9 cellular contexts compared by ENCODE assay signal in genomic region chr13:79973533-79973963, GRCh38.
DNase-seq lines count a peak whose midpoint lies in the region; ATAC-seq and TF ChIP-seq lines count a peak whose summit lies in the region.
"Had no signal": no experiment of that assay in that cellular context is flagged by ENCODE, and none has a peak within 500 bp of the region (broad histone marks: within the 10 kb centered on the region; RNA-seq: fewer than 3 reads in every experiment).

No MANE protein-coding gene starts in this region.

- no peak overlapping the region for H3K27ac Mint-ChIP-seq in activated CD8-positive, alpha-beta T cell treated with anti-CD3 and anti-CD28 coated beads for 36 hours
- no peak overlapping the region for H3K27ac Mint-ChIP-seq in activated CD8-positive, alpha-beta T cell treated with anti-CD3 and anti-CD28 coated beads, Interleukin-2, amount 10 ng/mL, durations not matched to agents 7 days and 5 days
- H3K27ac Mint-ChIP-seq: activated naive CD8-positive, alpha-beta T cell treated with anti-CD3 and anti-CD28 coated beads, Interleukin-2, amount 10 ng/mL, durations not matched to agents 7 days and 5 days had no signal

- H3K27me3 Mint-ChIP-seq in activated CD8-positive, alpha-beta T cell treated with anti-CD3 and anti-CD28 coated beads for 36 hours = peaks cover 1% of the 10 kb centered on the region
- H3K27me3 Mint-ChIP-seq in activated CD8-positive, alpha-beta T cell treated with anti-CD3 and anti-CD28 coated beads, Interleukin-2, amount 10 ng/mL, durations not matched to agents 7 days and 5 days (ENCODE audit: low read depth) = no peaks in the 10 kb centered on the region
- H3K27me3 Mint-ChIP-seq: activated naive CD8-positive, alpha-beta T cell treated with anti-CD3 and anti-CD28 coated beads, Interleukin-2, amount 10 ng/mL, durations not matched to agents 7 days and 5 days had no signal

- no peaks in the 10 kb centered on the region for H3K36me3 Mint-ChIP-seq in activated CD8-positive, alpha-beta T cell treated with anti-CD3 and anti-CD28 coated beads for 36 hours (ENCODE audit: low read depth)
- H3K36me3 Mint-ChIP-seq in activated CD8-positive, alpha-beta T cell treated with anti-CD3 and anti-CD28 coated beads, Interleukin-2, amount 10 ng/mL, durations not matched to agents 7 days and 5 days (ENCODE audit: low read depth) = no peaks in the 10 kb centered on the region
- H3K36me3 Mint-ChIP-seq: activated naive CD8-positive, alpha-beta T cell treated with anti-CD3 and anti-CD28 coated beads, Interleukin-2, amount 10 ng/mL, durations not matched to agents 7 days and 5 days had no signal

- H3K4me3 Mint-ChIP-seq in activated CD8-positive, alpha-beta T cell treated with anti-CD3 and anti-CD28 coated beads for 36 hours = no peak overlapping the region
- H3K4me3 Mint-ChIP-seq in activated CD8-positive, alpha-beta T cell treated with anti-CD3 and anti-CD28 coated beads, Interleukin-2, amount 10 ng/mL, durations not matched to agents 7 days and 5 days = no peak overlapping the region
- H3K4me3 Mint-ChIP-seq: activated naive CD8-positive, alpha-beta T cell treated with anti-CD3 and anti-CD28 coated beads, Interleukin-2, amount 10 ng/mL, durations not matched to agents 7 days and 5 days had no signal

- H3K4me1 Mint-ChIP-seq in activated CD8-positive, alpha-beta T cell treated with anti-CD3 and anti-CD28 coated beads for 36 hours (ENCODE audit: low read depth) = no peaks in the 10 kb centered on the region
- no peaks in the 10 kb centered on the region for H3K4me1 Mint-ChIP-seq in activated CD8-positive, alpha-beta T cell treated with anti-CD3 and anti-CD28 coated beads, Interleukin-2, amount 10 ng/mL, durations not matched to agents 7 days and 5 days (ENCODE audit: low read depth)
- H3K4me1 Mint-ChIP-seq: activated naive CD8-positive, alpha-beta T cell treated with anti-CD3 and anti-CD28 coated beads, Interleukin-2, amount 10 ng/mL, durations not matched to agents 7 days and 5 days had no signal

- no peak for ATAC-seq in activated CD8-positive, alpha-beta T cell treated with anti-CD3 and anti-CD28 coated beads for 36 hours
- ATAC-seq in activated CD8-positive, alpha-beta T cell treated with anti-CD3 and anti-CD28 coated beads, Interleukin-2, amount 10 ng/mL, durations not matched to agents 7 days and 5 days = no peak
- ATAC-seq in HG02981 (IDR thresholded peaks at IDR 0.05; ENCODE audit: unreplicated experiment) = peak; percentile 85

- TF ChIP-seq CTCF in activated CD8-positive, alpha-beta T cell treated with anti-CD3 and anti-CD28 coated beads for 36 hours (IDR thresholded peaks at IDR 0.05) = peak; percentile 60

- in situ Hi-C loops in SK-MEL-5 (cut with HindIII; ENCODE audit: low pct_unique_long_range_greater_than_20kb, low sequenced_read_pairs) = no loop called here

- CTCF ChIA-PET in activated CD8-positive, alpha-beta T cell treated with anti-CD3 and anti-CD28 coated beads for 36 hours (lab: Charles Lee) = interaction anchor here (0.8 to 1.4 kb wide), 4 partner anchors 12 to 369 kb away, joined by 3 read pairs; no protein-coding TSS in a partner anchor
- CTCF ChIA-PET in activated CD8-positive, alpha-beta T cell treated with anti-CD3 and anti-CD28 coated beads, Interleukin-2, amount 10 ng/mL, durations not matched to agents 7 days and 5 days (lab: Charles Lee) = interaction anchor here (0.7 to 1.3 kb wide), 5 partner anchors 14 to 1044 kb away, joined by 3 to 5 read pairs (median 4); no protein-coding TSS in a partner anchor

- POLR2A ChIA-PET in activated CD8-positive, alpha-beta T cell treated with anti-CD3 and anti-CD28 coated beads for 36 hours (lab: Charles Lee) = no interaction called here
- POLR2A ChIA-PET in activated CD8-positive, alpha-beta T cell treated with anti-CD3 and anti-CD28 coated beads, Interleukin-2, amount 10 ng/mL, durations not matched to agents 7 days and 5 days (lab: Charles Lee) = no interaction called here

- H3K27ac ChIP-seq in caudate nucleus (ENCODE audit: low read depth, low read length) = no peak overlapping the region

- intact Hi-C loops in activated CD8-positive, alpha-beta T cell treated with anti-CD3 and anti-CD28 coated beads for 36 hours (cut with micrococcal nuclease) = no loop called here

- peaks cover 4% of the 10 kb centered on the region for H3K9me3 Mint-ChIP-seq in activated CD8-positive, alpha-beta T cell treated with anti-CD3 and anti-CD28 coated beads for 36 hours
- H3K9me3 Mint-ChIP-seq in activated CD8-positive, alpha-beta T cell treated with anti-CD3 and anti-CD28 coated beads, Interleukin-2, amount 10 ng/mL, durations not matched to agents 7 days and 5 days (ENCODE audit: insufficient read depth) = no peaks in the 10 kb centered on the region
- H3K9me3 Mint-ChIP-seq: activated naive CD8-positive, alpha-beta T cell treated with anti-CD3 and anti-CD28 coated beads, Interleukin-2, amount 10 ng/mL, durations not matched to agents 7 days and 5 days had no signal

- DNase-seq in activated CD8-positive, alpha-beta T cell treated with anti-CD3 and anti-CD28 coated beads for 36 hours = no peak
- DNase-seq in activated CD8-positive, alpha-beta T cell treated with anti-CD3 and anti-CD28 coated beads, Interleukin-2, amount 10 ng/mL, durations not matched to agents 7 days and 5 days = no peak
- DNase-seq in SK-MEL-5 (ENCODE audit: low read depth, low spot score) (peak; percentile 44), iris pigment epithelial cell (ENCODE audit: low read depth) (peak; percentile 21), NCI-H1417 treated with DMSO at 0.1 percent for 48 hours (lab: John Stamatoyannopoulos, UW) (no peak), caudate nucleus (lab: John Stamatoyannopoulos, UW) (no peak), D341Med (ENCODE audit: low spot score) (no peak)
- DNase-seq: activated naive CD8-positive, alpha-beta T cell treated with anti-CD3 and anti-CD28 coated beads, Interleukin-2, amount 10 ng/mL, durations not matched to agents 7 days and 5 days had no signal

Comparison
In these comparisons a context has a peak if more than half of its experiments do, and no peak if none do; other contexts are left out.
1. DNase-seq: peak in SK-MEL-5 (single experiment) and iris pigment epithelial cell (single experiment); none in activated CD8-positive, alpha-beta T cell treated with anti-CD3 and anti-CD28 coated beads for 36 hours (single experiment), activated CD8-positive, alpha-beta T cell treated with anti-CD3 and anti-CD28 coated beads, Interleukin-2, amount 10 ng/mL, durations not matched to agents 7 days and 5 days (single experiment), NCI-H1417 treated with DMSO at 0.1 percent for 48 hours (single experiment), caudate nucleus (0 of 61) and D341Med (single experiment).